16 cellular contexts compared by ENCODE assay signal in genomic region chr7:2181077-2181854, GRCh38.
"Had no signal": no experiment of that assay in that cellular context is flagged by ENCODE, and none has a peak within 500 bp of the region (broad histone marks: within the 10 kb centered on the region; RNA-seq: fewer than 3 reads in every experiment).

No MANE protein-coding gene starts in this region.

- H3K9me3 Mint-ChIP-seq: activated naive CD4-positive, alpha-beta T cell treated with anti-CD3 and anti-CD28 coated beads, Interleukin-2, amount 50 U/mL, for 24 hours; activated T-cell treated with anti-CD3 and anti-CD28 coated beads, Interleukin-2, amount 50 U/mL, for 4 hours; immature natural killer cell; nephron progenitor cell had no signal

- ATAC-seq: activated CD8-positive, alpha-beta T cell treated with anti-CD3 and anti-CD28 coated beads, Interleukin-2, amount 10 ng/mL, durations not matched to agents 7 days and 5 days; activated T-cell treated with anti-CD3 and anti-CD28 coated beads, Interleukin-2, amount 50 U/mL, for 4 hours; gastrocnemius medialis; heart right ventricle; left ventricle myocardium superior had no signal

- H3K27ac Mint-ChIP-seq: activated CD8-positive, alpha-beta T cell treated with anti-CD3 and anti-CD28 coated beads, Interleukin-2, amount 10 ng/mL, durations not matched to agents 7 days and 5 days; activated naive CD4-positive, alpha-beta T cell treated with anti-CD3 and anti-CD28 coated beads, Interleukin-2, amount 50 U/mL, for 24 hours; immature natural killer cell had no signal

- H3K27me3 Mint-ChIP-seq: activated naive CD4-positive, alpha-beta T cell treated with anti-CD3 and anti-CD28 coated beads, Interleukin-2, amount 50 U/mL, for 24 hours had no signal

- H3K4me1 Mint-ChIP-seq: activated naive CD4-positive, alpha-beta T cell treated with anti-CD3 and anti-CD28 coated beads, Interleukin-2, amount 50 U/mL, for 24 hours; immature natural killer cell; nephron progenitor cell had no signal

- DNase-seq: activated CD4-positive, alpha-beta T cell treated with anti-CD3 and anti-CD28 coated beads for 4 hours; activated CD8-positive, alpha-beta T cell treated with anti-CD3 and anti-CD28 coated beads, Interleukin-2, amount 10 ng/mL, durations not matched to agents 7 days and 5 days; activated effector memory CD4-positive, alpha-beta T cell treated with Interleukin-2 at 50 U/mL for 16 hours; activated T-cell treated with anti-CD3 and anti-CD28 coated beads, Interleukin-2, amount 50 U/mL, for 4 hours; cortex of kidney; gastrocnemius medialis; heart right ventricle; immature natural killer cell; left ventricle myocardium superior; nephron progenitor cell; nucleus accumbens; sigmoid colon; stimulated activated CD4-positive, alpha-beta T cell treated with anti-CD3 and anti-CD28 coated beads, Interleukin-4, amount 100 ng/mL, for 4 hours; stimulated activated naive CD4-positive, alpha-beta T cell; uterus had no signal

- H3K4me3 Mint-ChIP-seq: activated CD8-positive, alpha-beta T cell treated with anti-CD3 and anti-CD28 coated beads, Interleukin-2, amount 10 ng/mL, durations not matched to agents 7 days and 5 days; activated naive CD4-positive, alpha-beta T cell treated with anti-CD3 and anti-CD28 coated beads, Interleukin-2, amount 50 U/mL, for 24 hours; activated T-cell treated with anti-CD3 and anti-CD28 coated beads, Interleukin-2, amount 50 U/mL, for 4 hours; immature natural killer cell; nephron progenitor cell had no signal
